20 cellular contexts compared by ENCODE assay signal in the genomic region with DNA sequence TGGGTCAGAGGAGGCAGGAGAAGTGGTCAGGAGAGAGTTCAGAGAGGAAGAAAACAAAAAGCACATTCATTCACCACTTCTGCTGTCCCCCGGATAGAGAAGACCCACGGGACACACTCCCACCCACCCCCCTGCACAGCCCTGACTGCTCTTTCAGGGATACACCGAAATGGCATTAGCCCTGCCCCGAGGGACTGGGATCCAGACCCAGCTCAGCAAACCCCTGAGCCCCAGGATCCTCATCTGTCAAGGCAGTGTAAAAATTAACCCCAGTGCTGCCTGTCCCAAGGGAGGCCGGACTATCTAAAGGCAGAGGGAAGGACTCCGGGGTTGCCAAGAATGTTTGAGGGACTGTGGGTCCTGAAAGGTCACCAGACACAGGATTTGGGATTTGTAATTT. TPM values are rescaled to one million over a fixed set of nuclear protein-coding genes. Genes with fewer than 3 reads are reported as not detected.
DNase-seq lines count a peak whose midpoint lies in the region; ATAC-seq, FAIRE-seq and TF ChIP-seq lines count a peak whose summit lies in the region.
"Had no signal": no experiment of that assay in that cellular context is flagged by ENCODE, and none has a peak within 500 bp of the region (broad histone marks: within the 10 kb centered on the region; RNA-seq: fewer than 3 reads in every experiment).

No MANE protein-coding gene starts in this region.

- peaks cover 0 to 9% (median 2%) of the 10 kb centered on the region in 4 donors for H3K36me3 ChIP-seq in right lobe of liver
- peaks cover 20 to 40% of the 10 kb centered on the region in 2 experiments; a peak in 4 of 5 replicates for H3K36me3 ChIP-seq in HepG2 (replicated peaks in 1 of 2; ENCODE audit: control insufficient read depth in 1 of 2, insufficient read depth in 2 of 2, low read length in 2 of 2)
- peaks cover 0 to 30% (median 4%) of the 10 kb centered on the region in 4 donors for H3K36me3 ChIP-seq in transverse colon

- DNase-seq in NCI-H82 (lab: John Stamatoyannopoulos, UW) = peak; percentile 26
- DNase-seq in NCI-H82 treated with DMSO at 0.1 percent for 48 hours (lab: John Stamatoyannopoulos, UW; ENCODE audit: unreplicated experiment) = no peak
- peak; percentile 2 to 37 (median 34) for DNase-seq in right lobe of liver
- DNase-seq in HepG2 (ENCODE audit: low spot score) = no peak
- DNase-seq in immature natural killer cell = no peak
- DNase-seq in transverse colon = peak; percentile 1
- no peak for DNase-seq in GM03348 (ENCODE audit: low spot score)
- DNase-seq: activated CD4-positive, alpha-beta T cell treated with anti-CD3 and anti-CD28 coated beads for 36 hours; NCI-H2029; NCI-H345; SHP77 treated with DMSO at 0.1 percent for 48 hours; stimulated activated CD4-positive, alpha-beta T cell treated with anti-CD3 and anti-CD28 coated beads, Interleukin-4, amount 100 ng/mL, for 4 hours; stimulated activated naive CD8-positive, alpha-beta T cell treated with anti-CD3 and anti-CD28 coated beads, Interleukin-15, amount 100 ng/mL, for 72 hours; trophoblast cell had no signal

- in situ Hi-C loops in HepG2 (cut with HindIII; ENCODE audit: extremely low pct_ligation_motif_present, low pct_unique_long_range_greater_than_20kb) = no loop called here
- in situ Hi-C loops in transverse colon (cut with MboI; ENCODE audit: low pct_ligation_motif_present in 1 of 4, low pct_unique_long_range_greater_than_20kb in 1 of 4, low sequenced_read_pairs in 3 of 4) = loop anchor here in 1 of 4 donors (10.0 kb wide), 1 partner anchor 113 kb away; no protein-coding TSS in a partner anchor

- TF ChIP-seq POLR2A in right lobe of liver (IDR thresholded peaks at IDR 0.05) = no peak
- TF ChIP-seq POLR2A in HepG2 (IDR thresholded peaks at IDR 0.05; ENCODE audit: insufficient read depth in 1 of 2, low read depth in 2 of 2, low read length in 2 of 2) = no peak
- TF ChIP-seq POLR2A in transverse colon (IDR thresholded peaks at IDR 0.05) = no peak

- CTCF ChIA-PET in HepG2 (lab: Yijun Ruan, JAX; ENCODE audit: low intra/inter-chr PET ratio, low total read pairs) = no interaction called here

- H4K20me1 ChIP-seq in HepG2 (ENCODE audit: insufficient read depth, low read length) = no peaks in the 10 kb centered on the region

- H3K27me3 Mint-ChIP-seq in immature natural killer cell (ENCODE audit: low read depth in 3 of 3) = peaks cover 0 to 3% (median 0%) of the 10 kb centered on the region in 3 donors
- H3K27me3 Mint-ChIP-seq: activated CD4-positive, alpha-beta T cell treated with anti-CD3 and anti-CD28 coated beads for 36 hours; stimulated activated naive CD8-positive, alpha-beta T cell treated with anti-CD3 and anti-CD28 coated beads, Interleukin-15, amount 100 ng/mL, for 72 hours had no signal

- ATAC-seq in right lobe of liver (no peak), HepG2 (no peak), GM18867 (IDR thresholded peaks at IDR 0.05; ENCODE audit: unreplicated experiment) (no peak)
- ATAC-seq: activated CD4-positive, alpha-beta T cell treated with anti-CD3 and anti-CD28 coated beads for 36 hours; stimulated activated naive CD8-positive, alpha-beta T cell treated with anti-CD3 and anti-CD28 coated beads, Interleukin-15, amount 100 ng/mL, for 72 hours had no signal

- TF ChIP-seq CTCF in right lobe of liver (IDR thresholded peaks at IDR 0.05) (no peak), HepG2 (CRISPR knock-in tag; IDR thresholded peaks at IDR 0.05) (no peak), transverse colon (IDR thresholded peaks at IDR 0.05) (no peak)

- no peak for TF ChIP-seq RAD21 in HepG2 (CRISPR knock-in tag; IDR thresholded peaks at IDR 0.05)

- H3K4me1 ChIP-seq in right lobe of liver = no peaks in the 10 kb centered on the region
- H3K4me1 ChIP-seq in HepG2 (ENCODE audit: insufficient read depth, low read length) = 0 out of 2 replicates have a peak, but pooled peaks cover 3% of the 10 kb centered on the region
- no peaks in the 10 kb centered on the region for H3K4me1 ChIP-seq in transverse colon
- H3K4me1 ChIP-seq: ascending aorta had no signal

- peaks cover 30 to 35% of the 10 kb centered on the region in 2 donors for H3K4me1 Mint-ChIP-seq in immature natural killer cell

- BruUV-seq in HepG2 (replicated peaks; lab: Mats Ljungman, UMichigan) = no TSS peak

- no peak for FAIRE-seq in HepG2 (lab: Jason Lieb, UNC)

- H3K27ac ChIP-seq in right lobe of liver (no peak overlapping the region), HepG2 (ENCODE audit: extremely low read length, insufficient read depth, low read length) (no peak overlapping the region), transverse colon (no peak overlapping the region)
- H3K27ac ChIP-seq: 22Rv1, ascending aorta, HL-60 had no signal

- H3K9me3 ChIP-seq in right lobe of liver (no peaks in the 10 kb centered on the region), HepG2 (ENCODE audit: low read length) (no peaks in the 10 kb centered on the region), transverse colon (no peaks in the 10 kb centered on the region)
- H3K9me3 ChIP-seq: ascending aorta had no signal

- H3K4me3 ChIP-seq in right lobe of liver (no peak overlapping the region), HepG2 (replicated peaks in 1 of 3; ENCODE audit: insufficient read depth in 1 of 3, low read depth in 2 of 3, low read length in 3 of 3) (no peak overlapping the region), transverse colon (no peak overlapping the region)
- H3K4me3 ChIP-seq: ascending aorta had no signal

- intact Hi-C loops in right lobe of liver (cut with DNase I) = no loop called here
- intact Hi-C loops in HepG2 (cut with micrococcal nuclease; ENCODE audit: unreplicated experiment) = no loop called here
- intact Hi-C loops in transverse colon (cut with DNase I; ENCODE audit: low total_unique reads) = no loop called here

- H3K27me3 ChIP-seq in right lobe of liver (no peaks in the 10 kb centered on the region), HepG2 (ENCODE audit: control insufficient read depth in 1 of 2, insufficient read depth in 2 of 2, low read length in 2 of 2) (no peaks in the 10 kb centered on the region), transverse colon (no peaks in the 10 kb centered on the region)
- H3K27me3 ChIP-seq: ascending aorta had no signal

- H3K27ac Mint-ChIP-seq in immature natural killer cell = peak overlapping the region; percentile 65 to 85 (median 80)
- H3K27ac Mint-ChIP-seq: activated CD4-positive, alpha-beta T cell treated with anti-CD3 and anti-CD28 coated beads for 36 hours had no signal

- H3K36me3 Mint-ChIP-seq in immature natural killer cell = peaks cover 10 to 37% (median 16%) of the 10 kb centered on the region in 3 donors

- H2AFZ ChIP-seq in HepG2 (ENCODE audit: low read length) = no peak overlapping the region

- POLR2A ChIA-PET in HepG2 (lab: Yijun Ruan, JAX) = no interaction called here

- no peaks in the 10 kb centered on the region for H3K79me2 ChIP-seq in HepG2 (ENCODE audit: insufficient read depth, low read length)

- TF ChIP-seq EP300 in HepG2 (IDR thresholded peaks at IDR 0.05; ENCODE audit: low read depth in 2 of 2, low read length in 2 of 2) (no peak), HepG2 (CRISPR knock-in tag; IDR thresholded peaks at IDR 0.05; ENCODE audit: borderline replicate concordance) (no peak), transverse colon (IDR thresholded peaks at IDR 0.05; ENCODE audit: low read depth) (no peak)

- H3K4me3 Mint-ChIP-seq in immature natural killer cell = no peak overlapping the region
- H3K4me3 Mint-ChIP-seq: activated CD4-positive, alpha-beta T cell treated with anti-CD3 and anti-CD28 coated beads for 36 hours; stimulated activated naive CD8-positive, alpha-beta T cell treated with anti-CD3 and anti-CD28 coated beads, Interleukin-15, amount 100 ng/mL, for 72 hours had no signal

- H3K9ac ChIP-seq in HepG2 (ENCODE audit: insufficient read depth, low read depth, low read length) = no peak overlapping the region

- no peak overlapping the region for H3K4me2 ChIP-seq in HepG2 (ENCODE audit: low read depth, low read length)

- H3K9me3 Mint-ChIP-seq in immature natural killer cell = no peaks in the 10 kb centered on the region
- H3K9me3 Mint-ChIP-seq: stimulated activated naive CD8-positive, alpha-beta T cell treated with anti-CD3 and anti-CD28 coated beads, Interleukin-15, amount 100 ng/mL, for 72 hours had no signal

- 87% methylated on average over 4 of the region's 6 CpGs for WGBS in right lobe of liver (ENCODE audit: insufficient coverage, low coverage, low lambda C conversion rate, missing lambda C conversion rate)
- 80% methylated on average over 6 of the region's 6 CpGs for WGBS in HepG2 (ENCODE audit: low lambda C conversion rate)
- WGBS in transverse colon (ENCODE audit: low coverage in 1 of 2), 2 donors = 80% methylated on average over 6 of the region's 6 CpGs; no CpG with 5 or more reads in 1 of the 2 donors

TF ChIP-seq in HepG2, 621 proteins besides CTCF, POLR2A, EP300 and RAD21:
- TF ChIP-seq YEATS4 (CRISPR knock-in tag; IDR thresholded peaks at IDR 0.05; ENCODE audit: borderline replicate concordance) = no peak

RNA-seq across cellular contexts. Expression of gene TPBGL, which starts 31.2 kb away (rescaled TPM):
- total RNA-seq in right lobe of liver (not detected), HepG2 (2016; rRNA removed; fragmentation: Illumina TruSeq; extraction: Trizol) (not detected in 2 replicates), transverse colon (1 to 10 TPM in 1 of 4 donors, under 1 TPM in 1, not detected in 2; 0.40 to 3.7 TPM)
- total RNA-seq in HepG2 (2016; cell fraction: cytosol; rRNA removed; fragmentation: Illumina TruSeq; extraction: Trizol; ENCODE audit: low read depth) = not detected in 2 replicates
- not detected in 2 replicates for total RNA-seq in HepG2 (2016; cell fraction: insoluble cytoplasmic fraction; rRNA removed; fragmentation: Illumina TruSeq; extraction: Trizol)
- not detected in 2 replicates for total RNA-seq in HepG2 (2016; cell fraction: membrane; rRNA removed; fragmentation: Illumina TruSeq; extraction: Trizol)
- not detected in 2 replicates for total RNA-seq in HepG2 (2016; cell fraction: nucleus; rRNA removed; fragmentation: Illumina TruSeq; extraction: Trizol)
- polyA plus RNA-seq in HepG2 (2011; rRNA removed) (not detected in 2 replicates), immature natural killer cell (under 1 TPM in 1 of 3 donors, not detected in 2; 0.13 TPM)
- polyA plus RNA-seq in HepG2 (2011; cell fraction: cytosol; rRNA removed) = not detected in 2 replicates
- 0.05 TPM in 1 of 2 replicates, not detected in the other for polyA plus RNA-seq in HepG2 (2011; cell fraction: nucleus; rRNA removed)
- polyA plus RNA-seq in HepG2 (2012) = not detected in 2 replicates
- not detected in 2 replicates for polyA plus RNA-seq in HepG2 (2016; cell fraction: cytosol; fragmentation: Illumina TruSeq; extraction: Trizol; ENCODE audit: low read depth)
- polyA plus RNA-seq in HepG2 (2016; cell fraction: insoluble cytoplasmic fraction; fragmentation: Illumina TruSeq; extraction: Trizol; ENCODE audit: low read depth) = not detected in 2 replicates
- polyA plus RNA-seq in HepG2 (2016; cell fraction: membrane; fragmentation: Illumina TruSeq; extraction: Trizol; ENCODE audit: low read depth) = 0.07 and 0.18 TPM in 2 replicates
- not detected in 2 replicates for polyA plus RNA-seq in HepG2 (2016; cell fraction: nucleus; fragmentation: Illumina TruSeq; extraction: Trizol; ENCODE audit: insufficient read depth, low read depth)
- not detected in 2 replicates for polyA minus RNA-seq in HepG2 (2011; rRNA and poly(A)+ RNA removed; ENCODE audit: low replicate concordance)
- polyA minus RNA-seq in HepG2 (2011; cell fraction: cytosol; rRNA and poly(A)+ RNA removed) = not detected in 2 replicates
- polyA minus RNA-seq in HepG2 (2011; cell fraction: nucleus; rRNA and poly(A)+ RNA removed) = 0.12 TPM in 1 of 2 replicates, not detected in the other
- total RNA-seq: ascending aorta, H4, liver had no signal

Comparison
In these comparisons a context has a peak if more than half of its experiments do, and no peak if none do; other contexts are left out.
1. DNase-seq: peak in NCI-H82 (single experiment), right lobe of liver (3 of 3) and transverse colon (single experiment); none in NCI-H82 treated with DMSO at 0.1 percent for 48 hours (single experiment), HepG2 (single experiment), immature natural killer cell (0 of 3) and GM03348 (single experiment).